Comparison of ENCODE assay signal across 8 cellular contexts in genomic region chr3:122101646-122102045, GRCh38. TPM values are rescaled to one million over a fixed set of nuclear protein-coding genes. Genes with fewer than 3 reads are reported as not detected.
DNase-seq lines count a peak whose midpoint lies in the region; ATAC-seq and TF ChIP-seq lines count a peak whose summit lies in the region.

No MANE protein-coding gene starts in this region.

- no peaks in the 10 kb centered on the region for H3K27me3 ChIP-seq in upper lobe of right lung
- H3K27me3 ChIP-seq in sigmoid colon = no peaks in the 10 kb centered on the region

- WGBS in sigmoid colon, 2 donors = 28 to 31% methylated on average over 3 of the region's 3 CpGs

- ATAC-seq in GM18867 (IDR thresholded peaks at IDR 0.05; ENCODE audit: unreplicated experiment) (peak; percentile 41), HG03378 (IDR thresholded peaks at IDR 0.05; ENCODE audit: unreplicated experiment) (peak; percentile 51), upper lobe of right lung (peak; percentile 67)
- ATAC-seq in activated T-helper 17 cell treated with anti-CD3 and anti-CD28 coated beads, Interleukin-2, amount 50 U/mL, for 72 hours (replicated peaks) = peak; percentile 37

- H3K27ac ChIP-seq in upper lobe of right lung = no peak overlapping the region
- H3K27ac ChIP-seq in sigmoid colon = no peak overlapping the region

- intact Hi-C loops in upper lobe of right lung (cut with DNase I) (no loop called here), sigmoid colon (cut with DNase I) (no loop called here)

- H3K4me3 ChIP-seq in upper lobe of right lung = no peak overlapping the region
- no peak overlapping the region for H3K4me3 ChIP-seq in sigmoid colon

- H3K4me3 Mint-ChIP-seq in activated T-helper 17 cell treated with anti-CD3 and anti-CD28 coated beads, Interleukin-2, amount 50 U/mL, for 72 hours = no peak overlapping the region
- no peak overlapping the region for H3K4me3 Mint-ChIP-seq in immature natural killer cell

- DNase-seq in COLO829 (ENCODE audit: low spot score) (peak; percentile 56), NCI-H2227 treated with DMSO at 0.1 percent for 48 hours (lab: John Stamatoyannopoulos, UW) (peak; percentile 6), immature natural killer cell (peak; percentile 1 to 24 (median 19)), upper lobe of right lung (no peak), sigmoid colon (no peak)

- H3K36me3 Mint-ChIP-seq in activated T-helper 17 cell treated with anti-CD3 and anti-CD28 coated beads, Interleukin-2, amount 50 U/mL, for 72 hours (ENCODE audit: low read depth) = no peaks in the 10 kb centered on the region
- no peaks in the 10 kb centered on the region for H3K36me3 Mint-ChIP-seq in immature natural killer cell

- H3K36me3 ChIP-seq in upper lobe of right lung (no peaks in the 10 kb centered on the region), sigmoid colon (no peaks in the 10 kb centered on the region)

- no peaks in the 10 kb centered on the region for H3K9me3 Mint-ChIP-seq in activated T-helper 17 cell treated with anti-CD3 and anti-CD28 coated beads, Interleukin-2, amount 50 U/mL, for 72 hours
- H3K9me3 Mint-ChIP-seq in immature natural killer cell = no peaks in the 10 kb centered on the region

- H3K27ac Mint-ChIP-seq in activated T-helper 17 cell treated with anti-CD3 and anti-CD28 coated beads, Interleukin-2, amount 50 U/mL, for 72 hours = peak overlapping the region; percentile 88
- no peak overlapping the region for H3K27ac Mint-ChIP-seq in immature natural killer cell

- TF ChIP-seq EP300 in sigmoid colon (IDR thresholded peaks at IDR 0.05) = no peak

- H3K4me1 ChIP-seq in upper lobe of right lung (no peaks in the 10 kb centered on the region), sigmoid colon (no peaks in the 10 kb centered on the region)

- no peaks in the 10 kb centered on the region for H3K27me3 Mint-ChIP-seq in activated T-helper 17 cell treated with anti-CD3 and anti-CD28 coated beads, Interleukin-2, amount 50 U/mL, for 72 hours
- H3K27me3 Mint-ChIP-seq in immature natural killer cell (ENCODE audit: low read depth in 3 of 3) = peaks cover 0 to 3% (median 2%) of the 10 kb centered on the region in 3 donors

- peaks cover 31% of the 10 kb centered on the region for H3K4me1 Mint-ChIP-seq in activated T-helper 17 cell treated with anti-CD3 and anti-CD28 coated beads, Interleukin-2, amount 50 U/mL, for 72 hours
- H3K4me1 Mint-ChIP-seq in immature natural killer cell = peaks cover 2 to 10% of the 10 kb centered on the region in 2 donors

- peak; percentile 49 for TF ChIP-seq CTCF in upper lobe of right lung (IDR thresholded peaks at IDR 0.05)
- TF ChIP-seq CTCF in sigmoid colon (IDR thresholded peaks at IDR 0.05) = peak in 1 of 4 experiments; percentile 19

- TF ChIP-seq POLR2A in sigmoid colon (IDR thresholded peaks at IDR 0.05) = no peak

- H3K9me3 ChIP-seq in upper lobe of right lung (no peaks in the 10 kb centered on the region), sigmoid colon (no peaks in the 10 kb centered on the region)

RNA-seq across cellular contexts. Expression of gene CD86, which starts 46.5 kb away (rescaled TPM):
- total RNA-seq in activated T-helper 17 cell treated with anti-CD3 and anti-CD28 coated beads, Interleukin-2, amount 50 U/mL, for 72 hours = 1 to 10 TPM; 1.8 to 4.4 TPM
- polyA plus RNA-seq in immature natural killer cell (1 to 10 TPM; 1.1 to 7.4 (median 6.2) TPM), sigmoid colon (10 to 100 TPM in 1 of 3 donors, 1 to 10 TPM in 2; 3.0 to 18.5 (median 6.5) TPM)
- total RNA-seq in upper lobe of right lung (27.4 TPM), sigmoid colon (1 to 10 TPM; 3.9 to 5.8 (median 4.8) TPM)

Comparison
In these comparisons a context has a peak if more than half of its experiments do, and no peak if none do; other contexts are left out.
1. DNase-seq: peak in COLO829 (single experiment), NCI-H2227 treated with DMSO at 0.1 percent for 48 hours (single experiment) and immature natural killer cell (3 of 3); none in upper lobe of right lung (single experiment) and sigmoid colon (single experiment).
2. Peak in every context shown above with its lines, with median percentiles within 50 percentile points of each other: ATAC-seq.